ENCODE assay signal across 25 cellular contexts in genomic region chr2:151198646-151199045, GRCh38.
"Had no signal": no experiment of that assay in that cellular context is flagged by ENCODE, and none has a peak within 500 bp of the region (broad histone marks: within the 10 kb centered on the region; RNA-seq: fewer than 3 reads in every experiment).

No MANE protein-coding gene starts in this region.

- H3K36me3 ChIP-seq: adrenal gland, ascending aorta, left lung, neural progenitor cell, stomach, suprapubic skin, uterus had no signal

- DNase-seq: activated CD8-positive, alpha-beta memory T cell treated with anti-CD3 and anti-CD28 coated beads, Interleukin-2, amount 50 U/mL, for 4 hours; activated T-cell treated with anti-CD3 and anti-CD28 coated beads, Interleukin-2, amount 50 U/mL, for 24 hours; adrenal gland; cerebellar nuclear complex; glutamatergic neuron; hippocampal formation; kidney glomerular epithelial cell; left lung; naive thymus-derived CD8-positive, alpha-beta T cell; posterior cingulate gyrus; small intestine; stimulated activated CD4-positive, alpha-beta T cell treated with anti-CD3 and anti-CD28 coated beads, Interleukin-2, amount 100 ng/mL, for 24 hours; stomach; trophoblast cell; uterus had no signal

- H3K27me3 ChIP-seq: adrenal gland, ascending aorta, left lung, neural progenitor cell, stomach, suprapubic skin, uterus had no signal

- H3K36me3 Mint-ChIP-seq: activated naive CD4-positive, alpha-beta T cell treated with anti-CD3 and anti-CD28 coated beads, Interleukin-2, amount 50 U/mL, for 72 hours; mesothelial cell of epicardium; naive thymus-derived CD8-positive, alpha-beta T cell; stimulated activated memory B cell treated with anti-CD40 and anti-IgM and Interleukin-4, amounts not matched to agents 10 μg/mL and 1 μg/mL and 100 μg/mL, for 72 hours had no signal

- H3K4me2 ChIP-seq: neural progenitor cell had no signal

- H3K4me3 ChIP-seq: adrenal gland, ascending aorta, coronary artery, left lung, neural progenitor cell, stomach, suprapubic skin, uterus had no signal

- H3K27ac Mint-ChIP-seq: activated naive CD4-positive, alpha-beta T cell treated with anti-CD3 and anti-CD28 coated beads, Interleukin-2, amount 50 U/mL, for 72 hours; activated T-cell treated with anti-CD3 and anti-CD28 coated beads, Interleukin-2, amount 50 U/mL, for 24 hours; activated T-helper 17 cell treated with anti-CD3 and anti-CD28 coated beads, Interleukin-2, amount 50 U/mL, for 72 hours; mesothelial cell of epicardium; neural progenitor cell; stimulated activated memory B cell treated with anti-CD40 and anti-IgM and Interleukin-4, amounts not matched to agents 10 μg/mL and 1 μg/mL and 100 μg/mL, for 72 hours; T-helper 2 cell treated with Interferon-gamma antibody and Interleukin-4, amounts not matched to agents 5 μg/mL and 100 μg/mL, for 36 hours had no signal

- ATAC-seq: activated naive CD4-positive, alpha-beta T cell treated with anti-CD3 and anti-CD28 coated beads, Interleukin-2, amount 50 U/mL, for 72 hours; activated T-helper 17 cell treated with anti-CD3 and anti-CD28 coated beads, Interleukin-2, amount 50 U/mL, for 72 hours; left lung; naive thymus-derived CD8-positive, alpha-beta T cell; sciatic nerve; stimulated activated memory B cell treated with anti-CD40 and anti-IgM and Interleukin-4, amounts not matched to agents 10 μg/mL and 1 μg/mL and 100 μg/mL, for 72 hours had no signal

- H3K4me3 Mint-ChIP-seq: activated T-cell treated with anti-CD3 and anti-CD28 coated beads, Interleukin-2, amount 50 U/mL, for 24 hours; activated T-helper 17 cell treated with anti-CD3 and anti-CD28 coated beads, Interleukin-2, amount 50 U/mL, for 72 hours; mesothelial cell of epicardium; naive thymus-derived CD8-positive, alpha-beta T cell; neural progenitor cell; stimulated activated memory B cell treated with anti-CD40 and anti-IgM and Interleukin-4, amounts not matched to agents 10 μg/mL and 1 μg/mL and 100 μg/mL, for 72 hours; T-helper 2 cell treated with Interferon-gamma antibody and Interleukin-4, amounts not matched to agents 5 μg/mL and 100 μg/mL, for 36 hours had no signal

- H3K9ac ChIP-seq: neural progenitor cell had no signal

- H3K9me3 Mint-ChIP-seq: activated T-cell treated with anti-CD3 and anti-CD28 coated beads, Interleukin-2, amount 50 U/mL, for 24 hours; activated T-helper 17 cell treated with anti-CD3 and anti-CD28 coated beads, Interleukin-2, amount 50 U/mL, for 72 hours; naive thymus-derived CD8-positive, alpha-beta T cell; stimulated activated memory B cell treated with anti-CD40 and anti-IgM and Interleukin-4, amounts not matched to agents 10 μg/mL and 1 μg/mL and 100 μg/mL, for 72 hours; T-helper 2 cell treated with Interferon-gamma antibody and Interleukin-4, amounts not matched to agents 5 μg/mL and 100 μg/mL, for 36 hours had no signal

- H3K9me3 ChIP-seq: adrenal gland, ascending aorta, left lung, stomach, suprapubic skin, uterus had no signal

- H3K4me1 Mint-ChIP-seq: activated T-helper 17 cell treated with anti-CD3 and anti-CD28 coated beads, Interleukin-2, amount 50 U/mL, for 72 hours; stimulated activated memory B cell treated with anti-CD40 and anti-IgM and Interleukin-4, amounts not matched to agents 10 μg/mL and 1 μg/mL and 100 μg/mL, for 72 hours had no signal

- H3K27ac ChIP-seq: adrenal gland, ascending aorta, coronary artery, left lung, neural progenitor cell, stomach, suprapubic skin, uterus had no signal

- H2AFZ ChIP-seq: neural progenitor cell had no signal

- H3K4me1 ChIP-seq: adrenal gland, ascending aorta, left lung, neural progenitor cell, stomach, suprapubic skin, uterus had no signal
